Comparison of ENCODE assay signal across 19 cellular contexts in genomic region chr2:99868260-99868659, GRCh38.
A peak's percentile ranks its signal among the peaks of the same experiment; 100 is the strongest.
DNase-seq lines count a peak whose midpoint lies in the region; ATAC-seq and TF ChIP-seq lines count a peak whose summit lies in the region.
"Had no signal": no experiment of that assay in that cellular context is flagged by ENCODE, and none has a peak within 500 bp of the region (broad histone marks: within the 10 kb centered on the region; RNA-seq: fewer than 3 reads in every experiment).

No MANE protein-coding gene starts in this region.

- H3K4me3 ChIP-seq in neural progenitor cell: no peak overlapping the region
- H3K4me3 ChIP-seq: psoas muscle, testis, uterus had no signal

- H3K27me3 Mint-ChIP-seq in HFFc6 (ENCODE audit: insufficient read depth) (peaks cover 2% of the 10 kb centered on the region), chondrocyte (ENCODE audit: low read depth) (no peaks in the 10 kb centered on the region), neural progenitor cell (ENCODE audit: insufficient read depth, low read depth) (no peaks in the 10 kb centered on the region), WTC11 (ENCODE audit: low read depth) (no peaks in the 10 kb centered on the region)
- H3K27me3 Mint-ChIP-seq: activated CD4-positive, alpha-beta T cell treated with anti-CD3 and anti-CD28 coated beads, Interleukin-2, amount 10 ng/mL, durations not matched to agents 24 days and 14 days; stimulated activated naive B cell treated with anti-CD40 and anti-IgM and Interleukin-4, amounts not matched to agents 10 μg/mL and 1 μg/mL and 100 μg/mL, for 72 hours had no signal

- no peak for TF ChIP-seq CTCF in C4-2B (conservative IDR thresholded peaks at IDR 0.05)
- TF ChIP-seq CTCF in HFFc6 (IDR thresholded peaks at IDR 0.05): no peak
- no peak for TF ChIP-seq CTCF in chondrocyte (IDR thresholded peaks at IDR 0.05)
- no peak for TF ChIP-seq CTCF in neural progenitor cell (IDR thresholded peaks at IDR 0.05)
- TF ChIP-seq CTCF in WTC11 (IDR thresholded peaks at IDR 0.05): no peak

- no peak overlapping the region for H2AFZ ChIP-seq in neural progenitor cell (replicated peaks)

- H3K36me3 Mint-ChIP-seq in HFFc6 (ENCODE audit: low read depth) (peaks cover 8% of the 10 kb centered on the region), chondrocyte (ENCODE audit: low read depth) (peaks cover 4% of the 10 kb centered on the region), neural progenitor cell (no peaks in the 10 kb centered on the region), WTC11 (no peaks in the 10 kb centered on the region)

- H3K4me3 Mint-ChIP-seq in HFFc6: no peak overlapping the region
- H3K4me3 Mint-ChIP-seq in chondrocyte (ENCODE audit: unreplicated experiment): no peak overlapping the region
- H3K4me3 Mint-ChIP-seq in neural progenitor cell: no peak overlapping the region
- H3K4me3 Mint-ChIP-seq in WTC11: no peak overlapping the region
- H3K4me3 Mint-ChIP-seq: activated CD4-positive, alpha-beta T cell treated with anti-CD3 and anti-CD28 coated beads, Interleukin-2, amount 10 ng/mL, durations not matched to agents 24 days and 14 days; activated T-cell treated with anti-CD3 and anti-CD28 coated beads, Interleukin-2, amount 50 U/mL, for 24 hours; stimulated activated naive B cell treated with anti-CD40 and anti-IgM and Interleukin-4, amounts not matched to agents 10 μg/mL and 1 μg/mL and 100 μg/mL, for 72 hours had no signal

- no peaks in the 10 kb centered on the region for H3K9me3 Mint-ChIP-seq in HFFc6
- H3K9me3 Mint-ChIP-seq in chondrocyte (ENCODE audit: low read depth): no peaks in the 10 kb centered on the region
- peaks cover 2% of the 10 kb centered on the region for H3K9me3 Mint-ChIP-seq in neural progenitor cell
- no peaks in the 10 kb centered on the region for H3K9me3 Mint-ChIP-seq in WTC11
- H3K9me3 Mint-ChIP-seq: activated CD4-positive, alpha-beta T cell treated with anti-CD3 and anti-CD28 coated beads, Interleukin-2, amount 10 ng/mL, durations not matched to agents 24 days and 14 days; activated T-cell treated with anti-CD3 and anti-CD28 coated beads, Interleukin-2, amount 50 U/mL, for 24 hours had no signal

- no peaks in the 10 kb centered on the region for H3K36me3 ChIP-seq in neural progenitor cell
- H3K36me3 ChIP-seq: uterus, WERI-Rb-1 had no signal

- no peaks in the 10 kb centered on the region for H3F3A ChIP-seq in neural progenitor cell (ENCODE audit: low read depth)

- peak overlapping the region; percentile 63 for H3K27ac Mint-ChIP-seq in HFFc6
- peak overlapping the region; percentile 87 for H3K27ac Mint-ChIP-seq in chondrocyte (ENCODE audit: unreplicated experiment)
- H3K27ac Mint-ChIP-seq in neural progenitor cell: peak overlapping the region; percentile 69
- no peak overlapping the region for H3K27ac Mint-ChIP-seq in WTC11
- H3K27ac Mint-ChIP-seq: activated CD4-positive, alpha-beta T cell treated with anti-CD3 and anti-CD28 coated beads, Interleukin-2, amount 10 ng/mL, durations not matched to agents 24 days and 14 days; activated T-cell treated with anti-CD3 and anti-CD28 coated beads, Interleukin-2, amount 50 U/mL, for 24 hours had no signal

- H3K4me1 ChIP-seq in neural progenitor cell: no peaks in the 10 kb centered on the region
- H3K4me1 ChIP-seq: psoas muscle, testis, uterus had no signal

- H3K4me1 Mint-ChIP-seq in HFFc6 (ENCODE audit: low read depth) (peaks cover 55% of the 10 kb centered on the region), chondrocyte (ENCODE audit: low read depth) (peaks cover 67% of the 10 kb centered on the region), neural progenitor cell (peaks cover 26% of the 10 kb centered on the region), WTC11 (no peaks in the 10 kb centered on the region)
- H3K4me1 Mint-ChIP-seq: activated CD4-positive, alpha-beta T cell treated with anti-CD3 and anti-CD28 coated beads, Interleukin-2, amount 10 ng/mL, durations not matched to agents 24 days and 14 days had no signal

- ATAC-seq in WTC11: no peak
- ATAC-seq: Panc1; psoas muscle; stimulated activated naive B cell treated with anti-CD40 and anti-IgM and Interleukin-4, amounts not matched to agents 10 μg/mL and 1 μg/mL and 100 μg/mL, for 72 hours had no signal

- no peaks in the 10 kb centered on the region for H3K9me3 ChIP-seq in neural progenitor cell (ENCODE audit: low read depth)
- H3K9me3 ChIP-seq: psoas muscle, testis, uterus had no signal

- no peaks in the 10 kb centered on the region for H3K79me2 ChIP-seq in neural progenitor cell (ENCODE audit: low read depth)

- no peaks in the 10 kb centered on the region for H3K27me3 ChIP-seq in neural progenitor cell
- H3K27me3 ChIP-seq: testis, uterus had no signal

- CTCF ChIA-PET in WTC11 (lab: Charles Lee): interaction anchor here (0.6 to 1.3 kb wide), 2 partner anchors 294 to 395 kb away, joined by 3 read pairs; no protein-coding TSS in a partner anchor

- DNase-seq in HFFc6: no peak
- DNase-seq in chondrocyte (ENCODE audit: low spot score): no peak
- no peak for DNase-seq in neural progenitor cell (ENCODE audit: low spot score)
- DNase-seq in activated T-cell treated with anti-CD3 and anti-CD28 coated beads, Interleukin-2, amount 50 U/mL, for 1 hour: no peak
- DNase-seq in WTC11 (ENCODE audit: low spot score): no peak
- DNase-seq in iPS-NIHi11 (ENCODE audit: low spot score): no peak
- DNase-seq: activated CD4-positive, alpha-beta T cell treated with anti-CD3 and anti-CD28 coated beads, Interleukin-2, amount 10 ng/mL, durations not matched to agents 24 days and 14 days; activated T-cell treated with anti-CD3 and anti-CD28 coated beads, Interleukin-2, amount 50 U/mL, for 24 hours; effector memory CD4-positive, alpha-beta T cell; psoas muscle; SHP77; stimulated activated CD4-positive, alpha-beta T cell treated with anti-CD3 and anti-CD28 coated beads, Interleukin-4, amount 100 ng/mL, for 4 hours; stimulated activated naive B cell treated with anti-CD40 and anti-IgM and Interleukin-4, amounts not matched to agents 10 μg/mL and 1 μg/mL and 100 μg/mL, for 72 hours; T-helper 9 cell; testis; uterus had no signal

- H4K20me1 ChIP-seq in neural progenitor cell (ENCODE audit: low read depth): no peaks in the 10 kb centered on the region

- no peak overlapping the region for H3K4me2 ChIP-seq in neural progenitor cell

- peak overlapping the region; percentile 46 for H3K27ac ChIP-seq in C4-2B
- H3K27ac ChIP-seq in neural progenitor cell: no peak overlapping the region
- H3K27ac ChIP-seq: psoas muscle, testis, uterus, WERI-Rb-1 had no signal

- POLR2A ChIA-PET in WTC11 (lab: Charles Lee): no interaction called here

- no peak overlapping the region for H3K9ac ChIP-seq in neural progenitor cell

TF ChIP-seq in WTC11, 78 proteins besides CTCF, POLR2A, EP300 and RAD21:
- TF ChIP-seq SMAD3 (CRISPR knock-in tag; IDR thresholded peaks at IDR 0.05; ENCODE audit: borderline replicate concordance) (no peak), FOXJ3 (CRISPR knock-in tag; IDR thresholded peaks at IDR 0.05; ENCODE audit: borderline replicate concordance) (no peak), KAT7 (CRISPR knock-in tag; IDR thresholded peaks at IDR 0.05; ENCODE audit: borderline replicate concordance) (no peak), ZNF671 (CRISPR knock-in tag; IDR thresholded peaks at IDR 0.05) (no peak), ZNF232 (CRISPR knock-in tag; IDR thresholded peaks at IDR 0.05) (no peak), RELA (CRISPR knock-in tag; IDR thresholded peaks at IDR 0.05; ENCODE audit: borderline replicate concordance) (no peak), TCF7 (CRISPR knock-in tag; IDR thresholded peaks at IDR 0.05; ENCODE audit: low read depth) (no peak), RORB (CRISPR knock-in tag; IDR thresholded peaks at IDR 0.05) (no peak), IRF1 (CRISPR knock-in tag; IDR thresholded peaks at IDR 0.05) (no peak), E2F1 (CRISPR knock-in tag; IDR thresholded peaks at IDR 0.05) (no peak), NR1H2 (CRISPR knock-in tag; IDR thresholded peaks at IDR 0.05) (no peak), HMGA2 (CRISPR knock-in tag; IDR thresholded peaks at IDR 0.05) (no peak), FOXK1 (CRISPR knock-in tag; IDR thresholded peaks at IDR 0.05) (no peak), CREM (CRISPR knock-in tag; IDR thresholded peaks at IDR 0.05) (no peak), MYBL2 (CRISPR knock-in tag; IDR thresholded peaks at IDR 0.05) (no peak), NFYB (CRISPR knock-in tag; conservative IDR thresholded peaks at IDR 0.05; ENCODE audit: low read depth) (no peak), ETV6 (CRISPR knock-in tag; IDR thresholded peaks at IDR 0.05) (no peak)
- TF ChIP-seq, protein P1, sequence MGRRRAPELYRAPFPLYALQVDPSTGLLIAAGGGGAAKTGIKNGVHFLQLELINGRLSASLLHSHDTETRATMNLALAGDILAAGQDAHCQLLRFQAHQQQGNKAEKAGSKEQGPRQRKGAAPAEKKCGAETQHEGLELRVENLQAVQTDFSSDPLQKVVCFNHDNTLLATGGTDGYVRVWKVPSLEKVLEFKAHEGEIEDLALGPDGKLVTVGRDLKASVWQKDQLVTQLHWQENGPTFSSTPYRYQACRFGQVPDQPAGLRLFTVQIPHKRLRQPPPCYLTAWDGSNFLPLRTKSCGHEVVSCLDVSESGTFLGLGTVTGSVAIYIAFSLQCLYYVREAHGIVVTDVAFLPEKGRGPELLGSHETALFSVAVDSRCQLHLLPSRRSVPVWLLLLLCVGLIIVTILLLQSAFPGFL (CRISPR knock-in tag; IDR thresholded peaks at IDR 0.05; ENCODE audit: borderline replicate concordance): no peak
